Comparison of ENCODE assay signal across 14 cellular contexts in the genomic region with DNA sequence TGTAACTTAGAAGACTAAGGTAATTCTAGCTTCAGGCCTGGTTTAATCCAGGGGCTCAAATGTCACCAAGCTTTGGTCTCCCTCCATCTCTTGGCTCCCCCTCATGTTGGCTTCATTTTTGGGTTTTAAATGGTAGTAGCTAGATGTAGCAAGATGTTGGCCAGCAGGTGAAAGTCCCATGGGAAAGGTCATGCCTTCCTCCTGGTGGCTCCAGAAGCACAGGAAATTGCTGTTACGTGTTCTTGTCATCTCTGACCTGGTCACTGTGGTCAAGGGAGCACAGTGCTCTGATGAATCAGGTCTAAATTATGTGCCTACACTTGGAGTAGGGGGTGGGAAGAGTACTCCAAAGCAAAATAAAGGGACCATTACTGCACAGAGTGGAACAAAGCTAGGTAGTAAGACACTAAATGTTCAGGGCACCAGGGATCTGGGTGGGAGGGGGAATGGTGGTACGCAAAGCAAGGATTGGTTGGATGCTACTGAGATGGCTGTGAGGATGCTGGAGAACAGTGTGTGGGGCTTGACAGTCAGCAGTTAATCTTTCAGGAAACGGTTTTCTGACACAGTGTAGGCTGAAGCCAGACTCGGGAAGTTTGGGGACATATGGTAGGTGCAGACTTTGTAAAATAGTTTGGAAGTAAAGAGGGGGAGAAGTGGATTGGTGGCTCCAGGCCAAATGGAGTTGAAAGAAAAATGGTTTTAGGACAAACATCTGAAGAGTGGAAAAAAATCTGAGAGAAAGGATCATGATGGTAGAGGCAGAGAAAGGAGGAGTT. TPM values are rescaled to one million over a fixed set of nuclear protein-coding genes. Genes with fewer than 3 reads are reported as not detected.
DNase-seq lines count a peak whose midpoint lies in the region; ATAC-seq, FAIRE-seq and TF ChIP-seq lines count a peak whose summit lies in the region.
"Had no signal": no experiment of that assay in that cellular context is flagged by ENCODE, and none has a peak within 500 bp of the region (broad histone marks: within the 10 kb centered on the region; RNA-seq: fewer than 3 reads in every experiment).

No MANE protein-coding gene starts in this region.

- peaks cover 0 to 54% (median 23%) of the 10 kb centered on the region in 11 experiments; a peak in 16 of 22 replicates for H3K36me3 ChIP-seq in BLaER1 treated with 17β-estradiol and CSF1 and Interleukin-3, amounts not matched to agents 10 nM and 100 nM
- no peaks in the 10 kb centered on the region for H3K36me3 ChIP-seq in brain microvascular endothelial cell (replicated peaks)

- peaks cover 0 to 38% (median 24%) of the 10 kb centered on the region in 11 experiments; a peak in 18 of 22 replicates for H3K9me3 ChIP-seq in BLaER1 treated with 17β-estradiol and CSF1 and Interleukin-3, amounts not matched to agents 10 nM and 100 nM (replicated peaks in 1 of 11)
- H3K9me3 ChIP-seq: HAP-1 had no signal

- ATAC-seq in esophagus mucosa, result no peak
- no peak for ATAC-seq in natural killer cell treated with Interleukin-12 subunit alpha and Interleukin-12 subunit beta and Interleukin-15 and Interleukin-18, amount 100 ng/mL, for 72 hours

- peaks cover 0 to 67% (median 5%) of the 10 kb centered on the region in 11 experiments; a peak in 9 of 22 replicates for H4K20me1 ChIP-seq in BLaER1 treated with 17β-estradiol and CSF1 and Interleukin-3, amounts not matched to agents 10 nM and 100 nM

- DNase-seq in HTR-8/SVneo (ENCODE audit: insufficient read length, low spot score), result peak; percentile 54
- peak; percentile 36 for DNase-seq in brain microvascular endothelial cell
- peak; percentile 71 to 77 for DNase-seq in lung microvascular endothelial cell (ENCODE audit: low read depth in 2 of 2)
- DNase-seq in inferior parietal cortex (ENCODE audit: extremely low spot score), result no peak
- DNase-seq in natural killer cell treated with Interleukin-12 subunit alpha and Interleukin-12 subunit beta and Interleukin-15 and Interleukin-18, amount 100 ng/mL, for 72 hours (ENCODE audit: low spot score), result no peak
- DNase-seq in SHP77 (lab: John Stamatoyannopoulos, UW), result no peak
- DNase-seq: activated CD4-positive, alpha-beta memory T cell treated with anti-CD3 and anti-CD28 coated beads, Interleukin-2, amount 10 ng/mL, durations not matched to agents 7 days and 5 days; effector CD4-positive, alpha-beta T cell; hippocampal formation; NCI-H526 had no signal

- no peak for TF ChIP-seq CTCF in brain microvascular endothelial cell (IDR thresholded peaks at IDR 0.05; ENCODE audit: low read depth, low read length, missing control alignments)

- H3K9ac ChIP-seq in BLaER1 treated with 17β-estradiol and CSF1 and Interleukin-3, amounts not matched to agents 10 nM and 100 nM, result no peak overlapping the region

- no peaks in the 10 kb centered on the region for H3K27me3 Mint-ChIP-seq in natural killer cell treated with Interleukin-12 subunit alpha and Interleukin-12 subunit beta and Interleukin-15 and Interleukin-18, amount 100 ng/mL, for 72 hours
- H3K27me3 Mint-ChIP-seq: activated CD4-positive, alpha-beta memory T cell treated with anti-CD3 and anti-CD28 coated beads, Interleukin-2, amount 10 ng/mL, durations not matched to agents 7 days and 5 days had no signal

- peak; percentile 91 for FAIRE-seq in HTR-8/SVneo (lab: Jason Lieb, UNC)

- peaks cover 43 to 51% of the 10 kb centered on the region in 2 donors for H3K4me1 Mint-ChIP-seq in natural killer cell treated with Interleukin-12 subunit alpha and Interleukin-12 subunit beta and Interleukin-15 and Interleukin-18, amount 100 ng/mL, for 72 hours (ENCODE audit: low read depth in 2 of 2)

- no peaks in the 10 kb centered on the region for H3K9me3 Mint-ChIP-seq in natural killer cell treated with Interleukin-12 subunit alpha and Interleukin-12 subunit beta and Interleukin-15 and Interleukin-18, amount 100 ng/mL, for 72 hours
- H3K9me3 Mint-ChIP-seq: activated CD4-positive, alpha-beta memory T cell treated with anti-CD3 and anti-CD28 coated beads, Interleukin-2, amount 10 ng/mL, durations not matched to agents 7 days and 5 days had no signal

- no peak overlapping the region for H3K4me3 Mint-ChIP-seq in natural killer cell treated with Interleukin-12 subunit alpha and Interleukin-12 subunit beta and Interleukin-15 and Interleukin-18, amount 100 ng/mL, for 72 hours
- H3K4me3 Mint-ChIP-seq: activated CD4-positive, alpha-beta memory T cell treated with anti-CD3 and anti-CD28 coated beads, Interleukin-2, amount 10 ng/mL, durations not matched to agents 7 days and 5 days had no signal

- no peaks in the 10 kb centered on the region for H3K36me3 Mint-ChIP-seq in natural killer cell treated with Interleukin-12 subunit alpha and Interleukin-12 subunit beta and Interleukin-15 and Interleukin-18, amount 100 ng/mL, for 72 hours

- peaks cover 20 to 57% (median 37%) of the 10 kb centered on the region in 10 experiments for H3K4me1 ChIP-seq in BLaER1 treated with 17β-estradiol and CSF1 and Interleukin-3, amounts not matched to agents 10 nM and 100 nM
- H3K4me1 ChIP-seq: HAP-1 had no signal

- in situ Hi-C loops in brain microvascular endothelial cell (cut with HindIII; ENCODE audit: low pct_ligation_motif_present, low sequenced_read_pairs), result no loop called here

- H3K27ac Mint-ChIP-seq in natural killer cell treated with Interleukin-12 subunit alpha and Interleukin-12 subunit beta and Interleukin-15 and Interleukin-18, amount 100 ng/mL, for 72 hours, result no peak overlapping the region
- H3K27ac Mint-ChIP-seq: activated CD4-positive, alpha-beta memory T cell treated with anti-CD3 and anti-CD28 coated beads, Interleukin-2, amount 10 ng/mL, durations not matched to agents 7 days and 5 days had no signal

- no peaks in the 10 kb centered on the region for H3K27me3 ChIP-seq in BLaER1 treated with 17β-estradiol and CSF1 and Interleukin-3, amounts not matched to agents 10 nM and 100 nM
- no peaks in the 10 kb centered on the region for H3K27me3 ChIP-seq in brain microvascular endothelial cell (replicated peaks)

- peak overlapping the region in 1 of 11 experiments; percentile 16; a peak in 1 of 22 replicates for H3K27ac ChIP-seq in BLaER1 treated with 17β-estradiol and CSF1 and Interleukin-3, amounts not matched to agents 10 nM and 100 nM
- peak overlapping the region; percentile 10 for H3K27ac ChIP-seq in brain microvascular endothelial cell
- H3K27ac ChIP-seq: SK-N-MC had no signal

- H3K4me2 ChIP-seq in BLaER1 treated with 17β-estradiol and CSF1 and Interleukin-3, amounts not matched to agents 10 nM and 100 nM, result peak overlapping the region in 6 of 11 experiments; percentile 3 to 27 (median 14); a peak in 7 of 22 replicates

- no peak overlapping the region for H3K4me3 ChIP-seq in BLaER1 treated with 17β-estradiol and CSF1 and Interleukin-3, amounts not matched to agents 10 nM and 100 nM
- no peak overlapping the region for H3K4me3 ChIP-seq in brain microvascular endothelial cell (ENCODE audit: low read depth, low read length)
- H3K4me3 ChIP-seq: HAP-1, SK-N-MC had no signal

RNA-seq across cellular contexts. Expression of a gene that starts 30.1 kb away (rescaled TPM):
- total RNA-seq in lung microvascular endothelial cell, result 42.1 and 64.3 TPM in 2 replicates
- 24.5 TPM for total RNA-seq in esophagus mucosa
- total RNA-seq in natural killer cell treated with Interleukin-12 subunit alpha and Interleukin-12 subunit beta and Interleukin-15 and Interleukin-18, amount 100 ng/mL, for 72 hours, result 10 to 100 TPM; 48.7 to 52.0 TPM

RNA-seq across cellular contexts. Expression of a gene that starts 37.1 kb away (rescaled TPM):
- total RNA-seq in lung microvascular endothelial cell (52.0 and 98.5 TPM in 2 replicates), esophagus mucosa (81.9 TPM)
- 100 to 1,000 TPM; 288 to 377 TPM for total RNA-seq in natural killer cell treated with Interleukin-12 subunit alpha and Interleukin-12 subunit beta and Interleukin-15 and Interleukin-18, amount 100 ng/mL, for 72 hours

RNA-seq across cellular contexts. Expression of a gene that starts 44.0 kb away (rescaled TPM):
- total RNA-seq in lung microvascular endothelial cell (73.2 and 92.9 TPM in 2 replicates), esophagus mucosa (34.9 TPM)
- total RNA-seq in natural killer cell treated with Interleukin-12 subunit alpha and Interleukin-12 subunit beta and Interleukin-15 and Interleukin-18, amount 100 ng/mL, for 72 hours, result 10 to 100 TPM; 68.3 to 78.1 TPM

Comparison
In these comparisons a context has a peak if more than half of its experiments do, and no peak if none do; other contexts are left out.
1. DNase-seq: peak in HTR-8/SVneo (single experiment), brain microvascular endothelial cell (single experiment) and lung microvascular endothelial cell (2 of 2); none in inferior parietal cortex (single experiment), natural killer cell treated with Interleukin-12 subunit alpha and Interleukin-12 subunit beta and Interleukin-15 and Interleukin-18, amount 100 ng/mL, for 72 hours (single experiment) and SHP77 (0 of 2).